Comparison of ENCODE assay signal across 25 cellular contexts in the genomic region with DNA sequence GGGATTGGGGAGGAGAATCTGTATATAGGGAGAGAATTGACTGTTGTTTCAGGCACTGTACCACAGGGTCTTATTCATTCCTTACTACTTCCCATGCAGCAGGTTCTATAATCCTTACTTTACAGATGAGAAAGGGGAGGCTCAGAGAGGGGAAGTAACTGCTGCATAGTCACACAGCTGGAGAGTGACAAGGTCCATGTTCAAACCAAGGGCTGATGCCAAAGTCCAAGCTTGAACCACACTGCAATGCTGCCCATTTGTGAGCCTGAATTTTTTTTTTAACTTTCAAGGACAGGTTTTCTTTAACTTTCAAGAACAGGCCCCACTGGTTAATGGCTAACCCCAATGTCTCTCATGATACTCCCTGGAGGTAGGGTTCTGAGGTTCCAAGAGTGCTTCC. TPM values are rescaled to one million over a fixed set of nuclear protein-coding genes. Genes with fewer than 3 reads are reported as not detected.
DNase-seq lines count a peak whose midpoint lies in the region; ATAC-seq, FAIRE-seq and TF ChIP-seq lines count a peak whose summit lies in the region.
"Had no signal": no experiment of that assay in that cellular context is flagged by ENCODE, and none has a peak within 500 bp of the region (broad histone marks: within the 10 kb centered on the region; RNA-seq: fewer than 3 reads in every experiment).

No MANE protein-coding gene starts in this region.

- TF ChIP-seq RAD21 in liver (IDR thresholded peaks at IDR 0.05) = no peak

- no peak for TF ChIP-seq POLR2A in body of pancreas (IDR thresholded peaks at IDR 0.05)

- H2AFZ ChIP-seq in Karpas-422 (ENCODE audit: low read length) = no peak overlapping the region

- no peaks in the 10 kb centered on the region for H3K9me3 ChIP-seq in Karpas-422 (ENCODE audit: low read length)
- H3K9me3 ChIP-seq in body of pancreas = no peaks in the 10 kb centered on the region
- H3K9me3 ChIP-seq in liver (ENCODE audit: control insufficient read depth in 4 of 4, low read length in 3 of 4) = no peaks in the 10 kb centered on the region
- no peaks in the 10 kb centered on the region for H3K9me3 ChIP-seq in small intestine (ENCODE audit: control insufficient read depth, low read depth)
- H3K9me3 ChIP-seq: A549, HAP-1 had no signal

- TF ChIP-seq CTCF in body of pancreas (IDR thresholded peaks at IDR 0.05) (no peak), liver (IDR thresholded peaks at IDR 0.05; ENCODE audit: low read depth, low read length, missing input control) (no peak)

- H3K4me1 ChIP-seq in Karpas-422 (ENCODE audit: low read length) (no peaks in the 10 kb centered on the region), body of pancreas (peaks cover 9% of the 10 kb centered on the region), liver (ENCODE audit: control insufficient read depth in 4 of 4, insufficient read depth in 4 of 4, low read length in 3 of 4) (no peaks in the 10 kb centered on the region), small intestine (ENCODE audit: control insufficient read depth in 2 of 2, insufficient read depth in 1 of 2, low read depth in 1 of 2, low read length in 1 of 2) (peaks cover 0 to 5% of the 10 kb centered on the region in 2 donors)
- H3K4me1 ChIP-seq: A549 had no signal

- no peak for FAIRE-seq in small intestine (lab: Jason Lieb, UNC)
- FAIRE-seq: A549, GM12891, GM18507, H54 had no signal

- H4K20me1 ChIP-seq in Karpas-422 (ENCODE audit: insufficient read depth, low read depth, low read length) = no peaks in the 10 kb centered on the region

- ATAC-seq in body of pancreas = peak; percentile 47
- no peak for ATAC-seq in GM19395 (IDR thresholded peaks at IDR 0.05; ENCODE audit: unreplicated experiment)
- no peak for ATAC-seq in HG03457 (IDR thresholded peaks at IDR 0.05; ENCODE audit: unreplicated experiment)
- ATAC-seq: A549 had no signal

- intact Hi-C loops in body of pancreas (cut with DNase I) = no loop called here

- H3K4me3 ChIP-seq in Karpas-422 (ENCODE audit: low read length) (no peak overlapping the region), body of pancreas (no peak overlapping the region), liver (ENCODE audit: low read depth in 1 of 3, low read length in 3 of 3) (no peak overlapping the region), small intestine (ENCODE audit: low read depth in 1 of 2, low read length in 2 of 2) (no peak overlapping the region)
- H3K4me3 ChIP-seq: A549, HAP-1 had no signal

- H3K9ac ChIP-seq in Karpas-422 (ENCODE audit: low read length) = no peak overlapping the region
- H3K9ac ChIP-seq in liver (ENCODE audit: low read depth in 1 of 2, low read length in 2 of 2) = no peak overlapping the region

- H3K27ac ChIP-seq in Karpas-422 (ENCODE audit: low read length) (no peak overlapping the region), body of pancreas (no peak overlapping the region), liver (ENCODE audit: low read depth in 1 of 2, low read length in 2 of 2) (no peak overlapping the region), small intestine (ENCODE audit: low read depth in 1 of 2, low read length in 1 of 2) (no peak overlapping the region)
- H3K27ac ChIP-seq: A549 had no signal

- DNase-seq in Karpas-422 (peak; percentile 39), body of pancreas (peak in 2 of 4 donors; percentile 19 to 30), small intestine (peak; percentile 78), EL (no peak)
- DNase-seq: 8988T; ACHN; C1 segment of cervical spinal cord; Calu3; CD4-positive, alpha-beta memory T cell; COR-L47; DMS153; DMS79; GF-D8; GOT3; HFFc6 had no signal

- no peak overlapping the region for H3K4me2 ChIP-seq in Karpas-422 (ENCODE audit: low read depth, low read length, poor library complexity, severe bottlenecking)
- H3K4me2 ChIP-seq: A549 had no signal

- no peaks in the 10 kb centered on the region for H3K9me2 ChIP-seq in Karpas-422 (replicated peaks; ENCODE audit: insufficient read depth, low read length)

- H3K27me3 ChIP-seq in Karpas-422 (ENCODE audit: low read length) = no peaks in the 10 kb centered on the region
- H3K27me3 ChIP-seq in body of pancreas = no peaks in the 10 kb centered on the region
- H3K27me3 ChIP-seq in liver (ENCODE audit: control insufficient read depth in 4 of 4, insufficient read depth in 4 of 4, low read length in 3 of 4) = no peaks in the 10 kb centered on the region
- no peaks in the 10 kb centered on the region for H3K27me3 ChIP-seq in small intestine (ENCODE audit: control insufficient read depth in 2 of 2, insufficient read depth in 2 of 2, low read length in 2 of 2)

- H3K36me3 ChIP-seq in Karpas-422 (ENCODE audit: insufficient read depth, low read length) (no peaks in the 10 kb centered on the region), body of pancreas (replicated peaks in 1 of 2; ENCODE audit: insufficient read depth in 1 of 2, low read depth in 2 of 2) (no peaks in the 10 kb centered on the region), liver (ENCODE audit: control insufficient read depth in 4 of 4, insufficient read depth in 3 of 4, low read depth in 1 of 4, low read length in 3 of 4) (no peaks in the 10 kb centered on the region), small intestine (ENCODE audit: control insufficient read depth in 2 of 2, insufficient read depth in 2 of 2, low read length in 2 of 2) (peaks cover 2 to 16% of the 10 kb centered on the region in 2 donors)
- H3K36me3 ChIP-seq: HAP-1 had no signal

- no peaks in the 10 kb centered on the region for H3K79me2 ChIP-seq in Karpas-422 (ENCODE audit: low read length)

TF ChIP-seq in liver, 16 proteins besides CTCF, POLR2A, EP300 and RAD21:
- TF ChIP-seq HNF4A (conservative IDR thresholded peaks at IDR 0.05) (peak; percentile 3 to 39), FOXA1 (IDR thresholded peaks at IDR 0.05) (no peak)

RNA-seq across cellular contexts. Expression of a gene that starts 26.2 kb away (rescaled TPM):
- not detected in 2 replicates for total RNA-seq in Karpas-422 (2014; rRNA removed; shearing (Covaris generic); ENCODE audit: low replicate concordance)
- total RNA-seq in body of pancreas (not detected), liver (under 1 TPM in 1 of 2 donors, not detected in 1; 0.79 TPM)
- polyA plus RNA-seq in liver (not detected), small intestine (over 10,000 TPM in 1 of 3 donors, 1,000 to 10,000 TPM in 2; 1,676 to 12,637 (median 5,876) TPM)
- total RNA-seq: Calu3; CD4-positive, alpha-beta memory T cell; G401; HFFc6 had no signal
- polyA plus RNA-seq: A549; BJ; CD4-positive, alpha-beta memory T cell had no signal
